20 cellular contexts compared by ENCODE assay signal in genomic region chr18:48036191-48036590, GRCh38.
DNase-seq lines count a peak whose midpoint lies in the region; ATAC-seq and TF ChIP-seq lines count a peak whose summit lies in the region.
"Had no signal": no experiment of that assay in that cellular context is flagged by ENCODE, and none has a peak within 500 bp of the region (broad histone marks: within the 10 kb centered on the region; RNA-seq: fewer than 3 reads in every experiment).

No MANE protein-coding gene starts in this region.

- TF ChIP-seq CTCF in RWPE2 (IDR thresholded peaks at IDR 0.05; ENCODE audit: poor library complexity, severe bottlenecking) (no peak), sigmoid colon (IDR thresholded peaks at IDR 0.05) (no peak)

- H3K36me3 ChIP-seq in RWPE2 (ENCODE audit: low read depth) = no peaks in the 10 kb centered on the region
- no peaks in the 10 kb centered on the region for H3K36me3 ChIP-seq in sigmoid colon

- in situ Hi-C loops in G401 (cut with HindIII; ENCODE audit: low sequenced_read_pairs) = no loop called here

- no peak for TF ChIP-seq EP300 in sigmoid colon (IDR thresholded peaks at IDR 0.05)

- no peak for TF ChIP-seq POLR2A in sigmoid colon (IDR thresholded peaks at IDR 0.05)

- H3K27me3 ChIP-seq in RWPE2 (ENCODE audit: insufficient read depth, poor library complexity, severe bottlenecking) (no peaks in the 10 kb centered on the region), sigmoid colon (no peaks in the 10 kb centered on the region)
- H3K27me3 ChIP-seq: body of pancreas, dorsolateral prefrontal cortex had no signal

- 75 to 85% methylated on average over 5 of the region's 5 CpGs for WGBS in sigmoid colon, 2 donors

- DNase-seq in HT1080 (ENCODE audit: low read depth) (peak; percentile 32), RWPE2 (ENCODE audit: low spot score) (peak; percentile 26), glomerular visceral epithelial cell (ENCODE audit: extremely low spot score) (peak; percentile 40), sigmoid colon (peak; percentile 57), G401 (ENCODE audit: low spot score) (no peak), NCI-H748 (lab: John Stamatoyannopoulos, UW; ENCODE audit: unreplicated experiment) (no peak)
- no peak for DNase-seq in activated naive CD4-positive, alpha-beta T cell treated with Interleukin-2 at 50 U/mL for 16 hours
- DNase-seq: activated CD4-positive, alpha-beta T cell treated with anti-CD3 and anti-CD28 coated beads for 1 hour; activated naive CD4-positive, alpha-beta T cell treated with anti-CD3 and anti-CD28 coated beads, Interleukin-2, amount 10 ng/mL, durations not matched to agents 7 days and 5 days; AML-193; COR-L47; GDM1; Kasumi-1; naive thymus-derived CD4-positive, alpha-beta T cell; NCI-H1417 treated with DMSO at 0.1 percent for 48 hours; NK-92 treated with Interleukin-12 subunit alpha and Interleukin-12 subunit beta, amount 100 ng/mL, for 24 hours; SIG-M5 had no signal

- H3K4me3 ChIP-seq in RWPE2 (ENCODE audit: severe bottlenecking) (no peak overlapping the region), sigmoid colon (no peak overlapping the region)
- H3K4me3 ChIP-seq: body of pancreas, dorsolateral prefrontal cortex, lung had no signal

- H3K27ac ChIP-seq in RWPE2 (ENCODE audit: poor library complexity, severe bottlenecking) (no peak overlapping the region), sigmoid colon (peak overlapping the region in 1 of 4 donors; percentile 32)
- H3K27ac ChIP-seq: body of pancreas, dorsolateral prefrontal cortex had no signal

- no peaks in the 10 kb centered on the region for H3K4me1 ChIP-seq in RWPE2 (ENCODE audit: insufficient read depth, poor library complexity, severe bottlenecking)
- no peaks in the 10 kb centered on the region for H3K4me1 ChIP-seq in sigmoid colon

- no peaks in the 10 kb centered on the region for H3K9me3 ChIP-seq in RWPE2 (ENCODE audit: severe bottlenecking)
- H3K9me3 ChIP-seq in sigmoid colon = no peaks in the 10 kb centered on the region
- H3K9me3 ChIP-seq: body of pancreas had no signal

- no peak for ATAC-seq in RWPE2 (ENCODE audit: low read depth)
- ATAC-seq: body of pancreas; naive thymus-derived CD4-positive, alpha-beta T cell had no signal

- intact Hi-C loops in sigmoid colon (cut with DNase I) = no loop called here

Comparison
In these comparisons a context has a peak if more than half of its experiments do, and no peak if none do; other contexts are left out.
1. DNase-seq: peak in HT1080 (single experiment), RWPE2 (single experiment), glomerular visceral epithelial cell (single experiment) and sigmoid colon (single experiment); none in G401 (single experiment), activated naive CD4-positive, alpha-beta T cell treated with Interleukin-2 at 50 U/mL for 16 hours (single experiment) and NCI-H748 (single experiment).